In the genomic region with DNA sequence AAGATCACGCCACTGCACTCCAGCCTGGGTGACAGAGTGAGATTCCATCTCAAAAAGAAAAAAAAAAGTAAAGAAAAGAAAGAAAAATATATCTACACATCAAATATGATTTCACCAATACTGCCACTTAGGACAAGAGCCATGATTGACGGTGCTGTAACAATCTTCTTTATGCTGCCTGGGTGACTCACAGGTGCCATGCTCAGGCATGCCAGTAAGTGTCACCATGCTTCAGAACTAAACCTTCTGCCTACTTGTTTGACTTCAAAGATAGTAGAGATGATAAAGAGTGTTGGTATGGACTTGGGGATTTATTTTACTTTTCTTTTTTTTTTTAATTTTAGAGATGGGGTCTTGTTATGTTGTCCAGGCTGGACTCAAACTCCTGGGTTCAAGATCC, we compare ENCODE assay signal across 11 cellular contexts. TPM values are rescaled to one million over a fixed set of nuclear protein-coding genes. Genes with fewer than 3 reads are reported as not detected.
DNase-seq lines count a peak whose midpoint lies in the region; ATAC-seq and TF ChIP-seq lines count a peak whose summit lies in the region.
"Had no signal": no experiment of that assay in that cellular context is flagged by ENCODE, and none has a peak within 500 bp of the region (broad histone marks: within the 10 kb centered on the region; RNA-seq: fewer than 3 reads in every experiment).

No MANE protein-coding gene starts in this region.

- 85 to 91% methylated on average over 2 of the region's 2 CpGs for WGBS in thyroid gland, 2 donors

- H3K4me1 ChIP-seq in PC-9 (replicated peaks; ENCODE audit: insufficient read depth) (peaks cover 4% of the 10 kb centered on the region; the same call in 1 of the 2 replicates), thyroid gland (no peaks in the 10 kb centered on the region)

- H3K9me3 ChIP-seq in PC-9 (ENCODE audit: insufficient read depth, low read depth) (no peaks in the 10 kb centered on the region), thyroid gland (no peaks in the 10 kb centered on the region)

- POLR2A ChIA-PET in PC-9 (lab: Charles Lee; ENCODE audit: unreplicated experiment): interaction anchor here (0.7 kb wide), 1 partner anchor 83 kb away, joined by 3 read pairs; no protein-coding TSS in a partner anchor

- H3K4me3 Mint-ChIP-seq in activated naive CD4-positive, alpha-beta T cell treated with anti-CD3 and anti-CD28 coated beads, Interleukin-2, amount 10 ng/mL, durations not matched to agents 7 days and 5 days: no peak overlapping the region

- no peaks in the 10 kb centered on the region for H3K36me3 Mint-ChIP-seq in activated naive CD4-positive, alpha-beta T cell treated with anti-CD3 and anti-CD28 coated beads, Interleukin-2, amount 50 U/mL, for 72 hours
- H3K36me3 Mint-ChIP-seq in activated naive CD4-positive, alpha-beta T cell treated with anti-CD3 and anti-CD28 coated beads, Interleukin-2, amount 10 ng/mL, durations not matched to agents 7 days and 5 days: no peaks in the 10 kb centered on the region

- no peak for DNase-seq in activated naive CD4-positive, alpha-beta T cell treated with anti-CD3 and anti-CD28 coated beads, Interleukin-2, amount 50 U/mL, for 72 hours (ENCODE audit: low spot score in 2 of 2)
- DNase-seq in activated naive CD4-positive, alpha-beta T cell treated with anti-CD3 and anti-CD28 coated beads, Interleukin-2, amount 10 ng/mL, durations not matched to agents 7 days and 5 days: no peak
- DNase-seq in PC-9 (peak; percentile 34 to 69), left colon (no peak), thyroid gland (no peak), NCI-H2081 treated with DMSO at 0.1 percent for 48 hours (lab: John Stamatoyannopoulos, UW) (no peak), foreskin fibroblast (no peak)
- DNase-seq: activated CD4-positive, CD25-positive, alpha-beta regulatory T cell had no signal

- H3K79me2 ChIP-seq in PC-9 (ENCODE audit: low read depth): no peaks in the 10 kb centered on the region

- no peak overlapping the region for H3K4me3 ChIP-seq in PC-9
- no peak overlapping the region for H3K4me3 ChIP-seq in thyroid gland (replicated peaks in 1 of 3)
- no peak overlapping the region for H3K4me3 ChIP-seq in foreskin fibroblast (ENCODE audit: low read depth in 1 of 2, low read length in 2 of 2)

- no peaks in the 10 kb centered on the region for H4K20me1 ChIP-seq in PC-9 (ENCODE audit: insufficient read depth)

- no peaks in the 10 kb centered on the region for H3K4me1 Mint-ChIP-seq in activated naive CD4-positive, alpha-beta T cell treated with anti-CD3 and anti-CD28 coated beads, Interleukin-2, amount 10 ng/mL, durations not matched to agents 7 days and 5 days

- BruUV-seq in PC-9 (replicated peaks; lab: Mats Ljungman, UMichigan): no TSS peak

- ATAC-seq in activated naive CD4-positive, alpha-beta T cell treated with anti-CD3 and anti-CD28 coated beads, Interleukin-2, amount 50 U/mL, for 72 hours: peak; percentile 77 to 91
- peak; percentile 63 for ATAC-seq in left colon
- no peak for ATAC-seq in GM19455 (IDR thresholded peaks at IDR 0.05; ENCODE audit: unreplicated experiment)

- no peaks in the 10 kb centered on the region for H3K36me3 ChIP-seq in PC-9 (ENCODE audit: low read depth)
- H3K36me3 ChIP-seq in thyroid gland: no peaks in the 10 kb centered on the region

- CTCF ChIA-PET in activated naive CD4-positive, alpha-beta T cell treated with anti-CD3 and anti-CD28 coated beads, Interleukin-2, amount 10 ng/mL, durations not matched to agents 7 days and 5 days (lab: Charles Lee): interaction anchor here (8.5 kb wide), 1 partner anchor 197 kb away, joined by 177 read pairs; no protein-coding TSS in a partner anchor
- CTCF ChIA-PET in PC-9 (lab: Charles Lee): no interaction called here

- no peaks in the 10 kb centered on the region for H3K9me2 ChIP-seq in PC-9 (ENCODE audit: insufficient read depth)

- no peaks in the 10 kb centered on the region for H3F3A ChIP-seq in PC-9 (ENCODE audit: insufficient read depth, low read depth)

- H3K27ac ChIP-seq in PC-9: no peak overlapping the region
- H3K27ac ChIP-seq in thyroid gland: peak overlapping the region in 2 of 3 donors; percentile 54 to 59
- H3K27ac ChIP-seq: C4-2B had no signal

- TF ChIP-seq POLR2A in thyroid gland (IDR thresholded peaks at IDR 0.05): no peak

- H3K9me3 Mint-ChIP-seq in activated naive CD4-positive, alpha-beta T cell treated with anti-CD3 and anti-CD28 coated beads, Interleukin-2, amount 50 U/mL, for 72 hours: no peaks in the 10 kb centered on the region
- H3K9me3 Mint-ChIP-seq in activated naive CD4-positive, alpha-beta T cell treated with anti-CD3 and anti-CD28 coated beads, Interleukin-2, amount 10 ng/mL, durations not matched to agents 7 days and 5 days: no peaks in the 10 kb centered on the region

- H2AFZ ChIP-seq in PC-9: no peak overlapping the region

- H3K27me3 ChIP-seq in PC-9 (ENCODE audit: insufficient read depth, low read depth): no peaks in the 10 kb centered on the region
- H3K27me3 ChIP-seq in thyroid gland: no peaks in the 10 kb centered on the region

- H3K4me2 ChIP-seq in PC-9: no peak overlapping the region

- peaks cover 27% of the 10 kb centered on the region for H3K27me3 Mint-ChIP-seq in activated naive CD4-positive, alpha-beta T cell treated with anti-CD3 and anti-CD28 coated beads, Interleukin-2, amount 10 ng/mL, durations not matched to agents 7 days and 5 days

- intact Hi-C loops in PC-9 (cut with micrococcal nuclease; ENCODE audit: unreplicated experiment): loop anchor here (1.0 to 10.0 kb wide), 2 partner anchors 33 to 69 kb away; no protein-coding TSS in a partner anchor
- intact Hi-C loops in left colon (cut with DNase I, micrococcal nuclease): no loop called here
- intact Hi-C loops in thyroid gland (cut with DNase I): no loop called here

- TF ChIP-seq CTCF in PC-9 (conservative IDR thresholded peaks at IDR 0.05): no peak
- TF ChIP-seq CTCF in thyroid gland (IDR thresholded peaks at IDR 0.05): no peak
- TF ChIP-seq CTCF in foreskin fibroblast (IDR thresholded peaks at IDR 0.05; ENCODE audit: low read depth, low read length): no peak

- peak overlapping the region; percentile 27 to 84 for H3K27ac Mint-ChIP-seq in activated naive CD4-positive, alpha-beta T cell treated with anti-CD3 and anti-CD28 coated beads, Interleukin-2, amount 50 U/mL, for 72 hours
- no peak overlapping the region for H3K27ac Mint-ChIP-seq in activated naive CD4-positive, alpha-beta T cell treated with anti-CD3 and anti-CD28 coated beads, Interleukin-2, amount 10 ng/mL, durations not matched to agents 7 days and 5 days

RNA-seq across cellular contexts. Expression of gene DNMBP, which starts 33.6 kb away (rescaled TPM):
- 1 to 10 TPM; 3.2 to 3.4 TPM for total RNA-seq in activated naive CD4-positive, alpha-beta T cell treated with anti-CD3 and anti-CD28 coated beads, Interleukin-2, amount 50 U/mL, for 72 hours
- total RNA-seq in PC-9 (2021) (11.8 and 14.9 TPM in 2 replicates), left colon (10 to 100 TPM; 43.6 to 53.4 TPM), thyroid gland (10 to 100 TPM; 11.7 to 17.4 (median 13.4) TPM)

RNA-seq across cellular contexts. Expression of gene CPN1, which starts 38.3 kb away (rescaled TPM):
- not detected for total RNA-seq in activated naive CD4-positive, alpha-beta T cell treated with anti-CD3 and anti-CD28 coated beads, Interleukin-2, amount 50 U/mL, for 72 hours
- not detected in 2 replicates for total RNA-seq in PC-9 (2021)
- not detected for total RNA-seq in left colon
- total RNA-seq in thyroid gland: not detected
- total RNA-seq: lung microvascular endothelial cell had no signal

Comparison
In these comparisons a context has a peak if more than half of its experiments do, and no peak if none do; other contexts are left out.
1. DNase-seq: peak in PC-9 (2 of 2); none in activated naive CD4-positive, alpha-beta T cell treated with anti-CD3 and anti-CD28 coated beads, Interleukin-2, amount 50 U/mL, for 72 hours (0 of 2), activated naive CD4-positive, alpha-beta T cell treated with anti-CD3 and anti-CD28 coated beads, Interleukin-2, amount 10 ng/mL, durations not matched to agents 7 days and 5 days (single experiment), left colon (0 of 2), thyroid gland (0 of 2), NCI-H2081 treated with DMSO at 0.1 percent for 48 hours (single experiment) and foreskin fibroblast (0 of 2).